Comparison of ENCODE assay signal across 12 cellular contexts in the genomic region with DNA sequence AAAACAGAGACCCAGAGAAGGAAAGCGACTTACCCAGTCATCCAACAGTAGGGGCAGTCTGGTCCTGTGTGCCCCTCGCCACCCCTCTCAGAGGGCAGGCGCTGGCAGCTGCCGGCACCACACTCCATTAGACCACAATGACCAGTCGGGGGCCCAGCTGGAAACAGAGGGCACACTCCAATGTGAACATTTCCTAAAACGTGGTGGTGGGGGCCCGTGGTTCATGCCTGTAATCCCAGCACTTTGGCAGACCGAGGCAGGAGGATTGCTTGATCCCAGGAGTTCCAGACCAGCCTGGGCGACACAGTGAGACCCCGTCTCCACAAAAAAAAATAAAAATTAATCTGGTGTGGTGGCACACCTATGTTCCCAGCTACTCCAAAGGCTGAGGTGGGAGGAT. TPM values are rescaled to one million over a fixed set of nuclear protein-coding genes. Genes with fewer than 3 reads are reported as not detected.
DNase-seq lines count a peak whose midpoint lies in the region; ATAC-seq and TF ChIP-seq lines count a peak whose summit lies in the region.
"Had no signal": no experiment of that assay in that cellular context is flagged by ENCODE, and none has a peak within 500 bp of the region (broad histone marks: within the 10 kb centered on the region; RNA-seq: fewer than 3 reads in every experiment).

No MANE protein-coding gene starts in this region.

- TF ChIP-seq EP300 in ovary (IDR thresholded peaks at IDR 0.05), result no peak

- H3K4me1 Mint-ChIP-seq in activated CD8-positive, alpha-beta memory T cell treated with anti-CD3 and anti-CD28 coated beads, Interleukin-2, amount 10 ng/mL, durations not matched to agents 7 days and 5 days, result peaks cover 14% of the 10 kb centered on the region
- H3K4me1 Mint-ChIP-seq in effector memory CD8-positive, alpha-beta T cell (ENCODE audit: low read depth in 2 of 2), result peaks cover 3 to 23% of the 10 kb centered on the region in 2 donors

- no peak overlapping the region for H2AFZ ChIP-seq in OCI-LY7 (ENCODE audit: low read length)

- POLR2A ChIA-PET in OCI-LY7 (lab: Charles Lee), result interaction anchor here (0.7 to 0.9 kb wide), 2 partner anchors 10 to 103 kb away, joined by 3 read pairs; no protein-coding TSS in a partner anchor

- no peaks in the 10 kb centered on the region for H3K79me2 ChIP-seq in OCI-LY7 (ENCODE audit: insufficient read depth, low read depth, low read length)

- TF ChIP-seq CTCF in OCI-LY7 (conservative IDR thresholded peaks at IDR 0.05; ENCODE audit: low read length) (no peak), ovary (IDR thresholded peaks at IDR 0.05) (no peak)

- H3K9me3 Mint-ChIP-seq in activated CD8-positive, alpha-beta memory T cell treated with anti-CD3 and anti-CD28 coated beads, Interleukin-2, amount 10 ng/mL, durations not matched to agents 7 days and 5 days (ENCODE audit: low read depth), result no peaks in the 10 kb centered on the region
- H3K9me3 Mint-ChIP-seq in effector memory CD8-positive, alpha-beta T cell, result no peaks in the 10 kb centered on the region

- no peaks in the 10 kb centered on the region for H3K9me2 ChIP-seq in OCI-LY7 (ENCODE audit: insufficient read depth, low read length)

- H3K4me1 ChIP-seq in OCI-LY7 (ENCODE audit: insufficient read depth, low read length, poor library complexity, severe bottlenecking), result peaks cover 6% of the 10 kb centered on the region
- peaks cover 8% of the 10 kb centered on the region for H3K4me1 ChIP-seq in ovary (ENCODE audit: insufficient read depth)

- intact Hi-C loops in OCI-LY7 (cut with micrococcal nuclease; ENCODE audit: unreplicated experiment), result loop anchor here (2.0 kb wide), 1 partner anchor 317 kb away; no protein-coding TSS in a partner anchor
- intact Hi-C loops in ovary (cut with DNase I), result no loop called here

- H3K36me3 ChIP-seq in OCI-LY7 (ENCODE audit: insufficient read depth, low read length) (no peaks in the 10 kb centered on the region), ovary (no peaks in the 10 kb centered on the region)
- H3K36me3 ChIP-seq: HAP-1 had no signal

- H3K27ac Mint-ChIP-seq in activated CD8-positive, alpha-beta memory T cell treated with anti-CD3 and anti-CD28 coated beads, Interleukin-2, amount 10 ng/mL, durations not matched to agents 7 days and 5 days, result no peak overlapping the region
- H3K27ac Mint-ChIP-seq in effector memory CD8-positive, alpha-beta T cell, result peak overlapping the region; percentile 46 to 76

- peak overlapping the region; percentile 87; the same call in 1 of the 2 replicates for H3K4me2 ChIP-seq in OCI-LY7 (ENCODE audit: low read length)

- H3K27ac ChIP-seq in OCI-LY7 (ENCODE audit: low read depth, low read length, poor library complexity, severe bottlenecking) (no peak overlapping the region), ovary (no peak overlapping the region)

- TF ChIP-seq POLR2A in ovary (IDR thresholded peaks at IDR 0.05), result no peak

- 0 out of 2 replicates have a peak, but pooled peaks cover 3% of the 10 kb centered on the region for H4K20me1 ChIP-seq in OCI-LY7 (ENCODE audit: insufficient read depth, low read length)

- H3K4me3 ChIP-seq in OCI-LY7 (ENCODE audit: low read depth, low read length, poor library complexity, severe bottlenecking) (no peak overlapping the region), ovary (no peak overlapping the region)

- no TSS peak for BruUV-seq in OCI-LY7 (replicated peaks; lab: Mats Ljungman, UMichigan)

- no peaks in the 10 kb centered on the region for H3K9me3 ChIP-seq in OCI-LY7 (ENCODE audit: low read length)
- H3K9me3 ChIP-seq in ovary, result no peaks in the 10 kb centered on the region
- H3K9me3 ChIP-seq: HAP-1 had no signal

- no peak for ATAC-seq in activated CD8-positive, alpha-beta memory T cell treated with anti-CD3 and anti-CD28 coated beads, Interleukin-2, amount 10 ng/mL, durations not matched to agents 7 days and 5 days
- no peak for ATAC-seq in effector memory CD8-positive, alpha-beta T cell (replicated peaks)
- ATAC-seq in HG02884 (IDR thresholded peaks at IDR 0.05; ENCODE audit: unreplicated experiment) (no peak), HG02852 (IDR thresholded peaks at IDR 0.05; ENCODE audit: unreplicated experiment) (no peak)

- WGBS in ovary, 3 donors, result 89 to 92% (median 92%) methylated on average over 10 of the region's 10 CpGs

- H3K4me3 Mint-ChIP-seq in activated CD8-positive, alpha-beta memory T cell treated with anti-CD3 and anti-CD28 coated beads, Interleukin-2, amount 10 ng/mL, durations not matched to agents 7 days and 5 days, result peak overlapping the region; percentile 73
- peak overlapping the region; percentile 78 to 79 for H3K4me3 Mint-ChIP-seq in effector memory CD8-positive, alpha-beta T cell

- no peaks in the 10 kb centered on the region for H3K36me3 Mint-ChIP-seq in activated CD8-positive, alpha-beta memory T cell treated with anti-CD3 and anti-CD28 coated beads, Interleukin-2, amount 10 ng/mL, durations not matched to agents 7 days and 5 days
- H3K36me3 Mint-ChIP-seq in effector memory CD8-positive, alpha-beta T cell (ENCODE audit: insufficient read depth), result peaks cover 10% of the 10 kb centered on the region

- CTCF ChIA-PET in activated CD8-positive, alpha-beta memory T cell treated with anti-CD3 and anti-CD28 coated beads, Interleukin-2, amount 10 ng/mL, durations not matched to agents 7 days and 5 days (lab: Charles Lee), result interaction anchor here (0.9 to 4.5 kb wide), 3 partner anchors 13 to 30 kb away, joined by 4 to 18 read pairs (median 16); no protein-coding TSS in a partner anchor
- CTCF ChIA-PET in OCI-LY7 (lab: Charles Lee; ENCODE audit: unreplicated experiment), result no interaction called here

- no peak for DNase-seq in activated CD8-positive, alpha-beta memory T cell treated with anti-CD3 and anti-CD28 coated beads, Interleukin-2, amount 10 ng/mL, durations not matched to agents 7 days and 5 days
- no peak for DNase-seq in activated CD8-positive, alpha-beta memory T cell treated with anti-CD3 and anti-CD28 coated beads for 24 hours
- DNase-seq in OCI-LY7 (ENCODE audit: low spot score) (no peak), ovary (peak in 3 of 5 donors; percentile 34 to 45 (median 35)), NCI-H146 (lab: John Stamatoyannopoulos, UW) (no peak)
- no peak for DNase-seq in effector memory CD8-positive, alpha-beta T cell
- DNase-seq: foreskin fibroblast had no signal

- H3K27me3 Mint-ChIP-seq in activated CD8-positive, alpha-beta memory T cell treated with anti-CD3 and anti-CD28 coated beads, Interleukin-2, amount 10 ng/mL, durations not matched to agents 7 days and 5 days, result peaks cover 12% of the 10 kb centered on the region
- peaks cover 6 to 24% of the 10 kb centered on the region in 2 donors for H3K27me3 Mint-ChIP-seq in effector memory CD8-positive, alpha-beta T cell

- H3K27me3 ChIP-seq in ovary, result no peaks in the 10 kb centered on the region

RNA-seq across cellular contexts. Expression of gene OAT, which starts 0.9 kb away (rescaled TPM):
- total RNA-seq in activated CD8-positive, alpha-beta memory T cell treated with anti-CD3 and anti-CD28 coated beads, Interleukin-2, amount 10 ng/mL, durations not matched to agents 7 days and 5 days, result 10 to 100 TPM; 18.7 to 32.3 TPM
- total RNA-seq in OCI-LY7 (2014; rRNA removed; shearing (Covaris generic)), result 13.5 and 16.1 TPM in 2 replicates
- total RNA-seq in OCI-LY7 (2022), result 24.3 and 27.1 TPM in 2 replicates
- total RNA-seq in ovary, result 100 to 1,000 TPM in 2 of 7 donors, 10 to 100 TPM in 5; 76.5 to 125 (median 94.5) TPM
- polyA plus RNA-seq in ovary, result 100 to 1,000 TPM in 1 of 2 donors, 10 to 100 TPM in 1; 93.2 to 114 TPM

RNA-seq across cellular contexts. Expression of gene NKX1-2, which starts 30.2 kb away (rescaled TPM):
- not detected for total RNA-seq in activated CD8-positive, alpha-beta memory T cell treated with anti-CD3 and anti-CD28 coated beads, Interleukin-2, amount 10 ng/mL, durations not matched to agents 7 days and 5 days
- total RNA-seq in OCI-LY7 (2014; rRNA removed; shearing (Covaris generic)), result not detected in 2 replicates
- total RNA-seq in OCI-LY7 (2022) (not detected in 2 replicates), ovary (under 1 TPM in 1 of 7 donors, not detected in 6; 0.05 TPM)
- polyA plus RNA-seq in ovary, result not detected
- total RNA-seq: activated CD8-positive, alpha-beta memory T cell treated with anti-CD3 and anti-CD28 coated beads for 36 hours; liver had no signal
- polyA plus RNA-seq: liver had no signal

RNA-seq across cellular contexts. Expression of gene LHPP, which starts 42.0 kb away (rescaled TPM):
- 10 to 100 TPM; 10.6 to 16.7 TPM for total RNA-seq in activated CD8-positive, alpha-beta memory T cell treated with anti-CD3 and anti-CD28 coated beads, Interleukin-2, amount 10 ng/mL, durations not matched to agents 7 days and 5 days
- 19.1 and 30.3 TPM in 2 replicates for total RNA-seq in OCI-LY7 (2014; rRNA removed; shearing (Covaris generic))
- total RNA-seq in OCI-LY7 (2022) (53.3 and 65.2 TPM in 2 replicates), ovary (10 to 100 TPM in 5 of 7 donors, 1 to 10 TPM in 2; 4.3 to 19.9 (median 12.6) TPM)
- polyA plus RNA-seq in ovary, result 10 to 100 TPM in 1 of 2 donors, 1 to 10 TPM in 1; 8.7 to 18.4 TPM

Comparison
In these comparisons a context has a peak if more than half of its experiments do, and no peak if none do; other contexts are left out.
1. DNase-seq: peak in ovary (3 of 5); none in activated CD8-positive, alpha-beta memory T cell treated with anti-CD3 and anti-CD28 coated beads, Interleukin-2, amount 10 ng/mL, durations not matched to agents 7 days and 5 days (single experiment), activated CD8-positive, alpha-beta memory T cell treated with anti-CD3 and anti-CD28 coated beads for 24 hours (single experiment), OCI-LY7 (single experiment), effector memory CD8-positive, alpha-beta T cell (0 of 3) and NCI-H146 (single experiment).